Comparison of ENCODE assay signal across 9 cellular contexts in the genomic region with DNA sequence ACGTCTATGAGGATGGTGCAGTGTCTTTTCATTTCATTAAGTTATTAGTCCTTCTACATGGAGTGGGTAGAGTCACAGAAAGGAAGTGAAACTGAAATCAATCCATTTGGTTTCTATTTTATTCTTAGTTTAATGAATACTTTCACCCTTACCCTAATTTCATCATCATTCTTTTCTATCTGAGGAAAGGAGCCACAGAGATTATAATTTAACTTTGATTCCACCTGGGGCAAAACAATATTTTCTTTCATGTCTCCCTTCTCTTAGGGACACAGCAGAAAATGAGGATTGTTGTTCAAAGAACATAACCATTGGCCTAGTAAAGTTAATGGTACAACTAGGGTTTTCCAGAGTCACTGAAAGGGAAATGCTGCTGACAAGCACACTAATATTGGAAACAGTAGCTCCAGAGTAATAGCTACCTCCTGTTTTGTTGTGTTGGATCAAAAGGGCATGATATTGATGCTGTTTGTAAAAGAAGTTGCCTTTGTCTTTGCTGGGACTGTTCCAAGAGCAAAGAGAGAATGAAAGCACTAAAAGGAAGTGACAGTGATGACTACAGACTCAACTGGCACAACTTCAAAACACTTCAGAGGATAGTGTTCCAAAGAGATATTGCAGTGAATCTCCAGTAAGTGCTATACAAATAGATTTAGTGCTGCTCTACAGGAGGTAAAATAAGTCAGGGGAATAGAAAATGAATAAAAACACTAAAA.
DNase-seq lines count a peak whose midpoint lies in the region; ATAC-seq and TF ChIP-seq lines count a peak whose summit lies in the region.
"Had no signal": no experiment of that assay in that cellular context is flagged by ENCODE, and none has a peak within 500 bp of the region (broad histone marks: within the 10 kb centered on the region; RNA-seq: fewer than 3 reads in every experiment).

No MANE protein-coding gene starts in this region.

- H3K9me3 ChIP-seq in body of pancreas (no peaks in the 10 kb centered on the region), left lung (no peaks in the 10 kb centered on the region)
- H3K9me3 ChIP-seq: left ventricle myocardium inferior had no signal

- no peak overlapping the region for H3K4me3 Mint-ChIP-seq in natural killer cell

- intact Hi-C loops in body of pancreas (cut with DNase I): no loop called here
- intact Hi-C loops in natural killer cell (cut with micrococcal nuclease): no loop called here
- intact Hi-C loops in left lung (cut with DNase I): no loop called here

- no peak for TF ChIP-seq POLR2A in body of pancreas (IDR thresholded peaks at IDR 0.05)

- H3K36me3 ChIP-seq in body of pancreas (replicated peaks in 1 of 2; ENCODE audit: insufficient read depth in 1 of 2, low read depth in 2 of 2): no peaks in the 10 kb centered on the region
- no peaks in the 10 kb centered on the region for H3K36me3 ChIP-seq in left lung
- H3K36me3 ChIP-seq: left ventricle myocardium inferior had no signal

- no peaks in the 10 kb centered on the region for H3K4me1 Mint-ChIP-seq in natural killer cell

- no peaks in the 10 kb centered on the region for H3K27me3 ChIP-seq in body of pancreas
- H3K27me3 ChIP-seq in left lung: no peaks in the 10 kb centered on the region

- whole genome bisulfite sequencing in body of pancreas, 2 donors: 38 to 45% methylated on average over 1 of the region's 1 CpG

- H3K27ac ChIP-seq in body of pancreas: peak overlapping the region in 1 of 4 donors; percentile 7
- H3K27ac ChIP-seq in left lung: no peak overlapping the region
- H3K27ac ChIP-seq: left ventricle myocardium inferior had no signal

- peaks cover 3 to 6% of the 10 kb centered on the region in 2 donors for H3K9me3 Mint-ChIP-seq in natural killer cell

- no peak for TF ChIP-seq CTCF in body of pancreas (IDR thresholded peaks at IDR 0.05)
- no peak for TF ChIP-seq CTCF in natural killer cell (IDR thresholded peaks at IDR 0.05)
- no peak for TF ChIP-seq CTCF in left lung (IDR thresholded peaks at IDR 0.05)

- H3K27me3 Mint-ChIP-seq in natural killer cell (ENCODE audit: low read depth in 2 of 2): no peaks in the 10 kb centered on the region

- H3K36me3 Mint-ChIP-seq in natural killer cell: no peaks in the 10 kb centered on the region

- no peaks in the 10 kb centered on the region for H3K4me1 ChIP-seq in body of pancreas
- H3K4me1 ChIP-seq in left lung: no peaks in the 10 kb centered on the region

- H3K4me3 ChIP-seq in body of pancreas (no peak overlapping the region), left lung (no peak overlapping the region)
- H3K4me3 ChIP-seq: left ventricle myocardium inferior had no signal

- ATAC-seq in GM19463 (IDR thresholded peaks at IDR 0.05; ENCODE audit: unreplicated experiment) (peak; percentile 65), HG03135 (IDR thresholded peaks at IDR 0.05; ENCODE audit: unreplicated experiment) (peak; percentile 93), body of pancreas (peak; percentile 24), natural killer cell (no peak), left lung (no peak)

- peak; percentile 79 for DNase-seq in DMS53 treated with DMSO at 0.1 percent for 48 hours (lab: John Stamatoyannopoulos, UW; ENCODE audit: unreplicated experiment)
- no peak for DNase-seq in body of pancreas
- no peak for DNase-seq in natural killer cell
- DNase-seq in left lung: no peak
- no peak for DNase-seq in SKM-1 treated with dmso at 0.1 percent for 144 hours (lab: John Stamatoyannopoulos, UW; ENCODE audit: unreplicated experiment)
- no peak for DNase-seq in hypothalamus (lab: John Stamatoyannopoulos, UW)
- DNase-seq: left ventricle myocardium inferior had no signal

- H3K27ac Mint-ChIP-seq in natural killer cell: no peak overlapping the region

Comparison
In these comparisons a context has a peak if more than half of its experiments do, and no peak if none do; other contexts are left out.
1. ATAC-seq: peak in GM19463 (single experiment), HG03135 (single experiment) and body of pancreas (single experiment); none in natural killer cell (0 of 3) and left lung (single experiment).